ENCODE assay signal across 20 cellular contexts in genomic region chr10:69042417-69042816, GRCh38. TPM values are rescaled to one million over a fixed set of nuclear protein-coding genes. Genes with fewer than 3 reads are reported as not detected.
DNase-seq lines count a peak whose midpoint lies in the region; ATAC-seq and TF ChIP-seq lines count a peak whose summit lies in the region.
"Had no signal": no experiment of that assay in that cellular context is flagged by ENCODE, and none has a peak within 500 bp of the region (broad histone marks: within the 10 kb centered on the region; RNA-seq: fewer than 3 reads in every experiment).

No MANE protein-coding gene starts in this region.

- no peaks in the 10 kb centered on the region for H3K9me3 ChIP-seq in CD4-positive, CD25-positive, alpha-beta regulatory T cell (ENCODE audit: control insufficient read depth in 2 of 2, low read length in 2 of 2)
- H3K9me3 ChIP-seq in neutrophil, result no peaks in the 10 kb centered on the region
- H3K9me3 ChIP-seq in thyroid gland, result no peaks in the 10 kb centered on the region
- no peaks in the 10 kb centered on the region for H3K9me3 ChIP-seq in Peyer's patch

- no peaks in the 10 kb centered on the region for H3K27me3 ChIP-seq in CD4-positive, CD25-positive, alpha-beta regulatory T cell (ENCODE audit: control insufficient read depth, insufficient read depth, low read length)
- no peaks in the 10 kb centered on the region for H3K27me3 ChIP-seq in HL-60 (ENCODE audit: insufficient read depth, poor library complexity, severe bottlenecking)
- no peaks in the 10 kb centered on the region for H3K27me3 ChIP-seq in neutrophil
- no peaks in the 10 kb centered on the region for H3K27me3 ChIP-seq in thyroid gland
- H3K27me3 ChIP-seq in Peyer's patch, result no peaks in the 10 kb centered on the region

- WGBS in thyroid gland, 2 donors, result 84 to 86% methylated on average over 5 of the region's 5 CpGs

- no peak overlapping the region for H3K27ac ChIP-seq in CD4-positive, CD25-positive, alpha-beta regulatory T cell (ENCODE audit: insufficient read depth, low read length, poor library complexity, severe bottlenecking)
- H3K27ac ChIP-seq in HL-60 (replicated peaks), result peak overlapping the region; percentile 97
- H3K27ac ChIP-seq in neutrophil, result peak overlapping the region; percentile 100
- H3K27ac ChIP-seq in thyroid gland, result no peak overlapping the region
- H3K27ac ChIP-seq in Peyer's patch, result no peak overlapping the region
- H3K27ac ChIP-seq: GM23248 had no signal

- intact Hi-C loops in thyroid gland (cut with DNase I), result no loop called here

- TF ChIP-seq CTCF in HL-60 (IDR thresholded peaks at IDR 0.05; ENCODE audit: insufficient read depth, low read length) (no peak), chondrocyte (IDR thresholded peaks at IDR 0.05) (no peak), neutrophil (IDR thresholded peaks at IDR 0.05) (no peak), thyroid gland (IDR thresholded peaks at IDR 0.05) (no peak), Peyer's patch (IDR thresholded peaks at IDR 0.05) (no peak)

- no peaks in the 10 kb centered on the region for H3K36me3 Mint-ChIP-seq in CD4-positive, CD25-positive, alpha-beta regulatory T cell
- no peaks in the 10 kb centered on the region for H3K36me3 Mint-ChIP-seq in chondrocyte (ENCODE audit: low read depth)

- DNase-seq in CD4-positive, CD25-positive, alpha-beta regulatory T cell, result no peak
- no peak for DNase-seq in HL-60 (ENCODE audit: low read depth in 1 of 2, low spot score in 1 of 2)
- peak; percentile 35 for DNase-seq in chondrocyte (ENCODE audit: low spot score)
- no peak for DNase-seq in thyroid gland
- DNase-seq in NCI-H2107 treated with DMSO at 0.1 percent for 48 hours (lab: John Stamatoyannopoulos, UW; ENCODE audit: unreplicated experiment), result no peak
- DNase-seq in HT-29 (ENCODE audit: low spot score), result no peak
- no peak for DNase-seq in Peyer's patch
- DNase-seq: C1 segment of cervical spinal cord; CD4-positive, alpha-beta T cell; CD8-positive, alpha-beta memory T cell; DMS 273 treated with DMSO at 0.1 percent for 48 hours; DMS79; EL; GDM1; GM23248; H7; HCEC 1CT had no signal

- no peak for TF ChIP-seq POLR2A in thyroid gland (IDR thresholded peaks at IDR 0.05)
- TF ChIP-seq POLR2A in Peyer's patch (IDR thresholded peaks at IDR 0.05), result no peak

- H3K27me3 Mint-ChIP-seq in CD4-positive, CD25-positive, alpha-beta regulatory T cell, result no peaks in the 10 kb centered on the region
- H3K27me3 Mint-ChIP-seq in chondrocyte (ENCODE audit: low read depth), result no peaks in the 10 kb centered on the region
- H3K27me3 Mint-ChIP-seq: CD4-positive, alpha-beta T cell; CD8-positive, alpha-beta memory T cell had no signal

- H3K4me1 Mint-ChIP-seq in CD4-positive, CD25-positive, alpha-beta regulatory T cell, result peaks cover 12 to 40% (median 23%) of the 10 kb centered on the region in 4 donors
- peaks cover 4% of the 10 kb centered on the region for H3K4me1 Mint-ChIP-seq in chondrocyte (ENCODE audit: low read depth)

- H3K27ac Mint-ChIP-seq in CD4-positive, CD25-positive, alpha-beta regulatory T cell, result peak overlapping the region in 2 of 3 donors; percentile 44 to 56
- no peak overlapping the region for H3K27ac Mint-ChIP-seq in chondrocyte (ENCODE audit: unreplicated experiment)
- H3K27ac Mint-ChIP-seq: CD4-positive, alpha-beta T cell had no signal

- peaks cover 33% of the 10 kb centered on the region for H3K4me1 ChIP-seq in CD4-positive, CD25-positive, alpha-beta regulatory T cell (ENCODE audit: control insufficient read depth, insufficient read depth, low read length, poor library complexity, severe bottlenecking)
- H3K4me1 ChIP-seq in neutrophil (ENCODE audit: control insufficient read depth in 1 of 2, insufficient read depth in 1 of 2, low read depth in 1 of 2, low read length in 1 of 2) (peaks cover 54 to 56% of the 10 kb centered on the region in 2 experiments), thyroid gland (peaks cover 0 to 6% of the 10 kb centered on the region in 2 donors), Peyer's patch (peaks cover 0 to 19% (median 2%) of the 10 kb centered on the region in 4 donors)

- no peaks in the 10 kb centered on the region for H3K9me3 Mint-ChIP-seq in CD4-positive, CD25-positive, alpha-beta regulatory T cell
- no peaks in the 10 kb centered on the region for H3K9me3 Mint-ChIP-seq in chondrocyte (ENCODE audit: low read depth)
- H3K9me3 Mint-ChIP-seq: CD4-positive, alpha-beta T cell; CD8-positive, alpha-beta memory T cell had no signal

- H3K4me3 Mint-ChIP-seq in CD4-positive, CD25-positive, alpha-beta regulatory T cell, result no peak overlapping the region
- H3K4me3 Mint-ChIP-seq in chondrocyte (ENCODE audit: unreplicated experiment), result no peak overlapping the region
- H3K4me3 Mint-ChIP-seq: CD4-positive, alpha-beta T cell had no signal

- no peak for ATAC-seq in CD4-positive, CD25-positive, alpha-beta regulatory T cell (ENCODE audit: low read depth in 2 of 2)
- ATAC-seq: GM12878 had no signal

- H3K36me3 ChIP-seq in CD4-positive, CD25-positive, alpha-beta regulatory T cell (ENCODE audit: control insufficient read depth, insufficient read depth, low read length), result no peaks in the 10 kb centered on the region
- no peaks in the 10 kb centered on the region for H3K36me3 ChIP-seq in neutrophil
- no peaks in the 10 kb centered on the region for H3K36me3 ChIP-seq in thyroid gland
- H3K36me3 ChIP-seq in Peyer's patch, result no peaks in the 10 kb centered on the region

- H3K4me3 ChIP-seq in CD4-positive, CD25-positive, alpha-beta regulatory T cell (ENCODE audit: low read depth, low read length), result no peak overlapping the region
- H3K4me3 ChIP-seq in HL-60 (replicated peaks; ENCODE audit: insufficient read depth, low read length), result no peak overlapping the region
- H3K4me3 ChIP-seq in neutrophil (ENCODE audit: low read depth in 1 of 2, low read length in 1 of 2), result no peak overlapping the region
- H3K4me3 ChIP-seq in thyroid gland (replicated peaks in 1 of 3), result no peak overlapping the region
- H3K4me3 ChIP-seq in Peyer's patch, result no peak overlapping the region
- H3K4me3 ChIP-seq: GM12878, GM23248 had no signal

RNA-seq across cellular contexts. Expression of gene SRGN, which starts 45.5 kb away (rescaled TPM):
- 580 TPM for total RNA-seq in CD4-positive, CD25-positive, alpha-beta regulatory T cell
- polyA plus RNA-seq in CD4-positive, CD25-positive, alpha-beta regulatory T cell, result 100 to 1,000 TPM; 254 to 402 (median 306) TPM
- total RNA-seq in chondrocyte (10.3 to 16.1 TPM (median 16.0 TPM) in 3 replicates), thyroid gland (100 to 1,000 TPM in 1 of 4 donors, 10 to 100 TPM in 3; 30.7 to 140 (median 40.3) TPM), Peyer's patch (100 to 1,000 TPM in 1 of 4 donors, 10 to 100 TPM in 3; 19.4 to 113 (median 28.1) TPM)
- total RNA-seq in HT-29 (2014; rRNA removed; shearing (Covaris generic)), result 0.13 TPM in 1 of 2 replicates, not detected in the other
- total RNA-seq: H1, H7 had no signal

RNA-seq across cellular contexts. Expression of gene KIFBP, which starts 53.8 kb away (rescaled TPM):
- total RNA-seq in CD4-positive, CD25-positive, alpha-beta regulatory T cell, result 5.1 TPM
- polyA plus RNA-seq in CD4-positive, CD25-positive, alpha-beta regulatory T cell, result 1 to 10 TPM; 2.9 to 5.0 (median 4.2) TPM
- total RNA-seq in chondrocyte, result 40.0 to 43.3 TPM (median 43.2 TPM) in 3 replicates
- total RNA-seq in thyroid gland, result 10 to 100 TPM; 37.9 to 54.1 (median 42.8) TPM
- total RNA-seq in HT-29 (2014; rRNA removed; shearing (Covaris generic)), result 17.0 and 18.1 TPM in 2 replicates
- 10 to 100 TPM; 13.1 to 20.7 (median 19.9) TPM for total RNA-seq in Peyer's patch

Comparison
In these comparisons a context has a peak if more than half of its experiments do, and no peak if none do; other contexts are left out.
1. H3K27ac ChIP-seq: peak in HL-60 (single experiment) and neutrophil (single experiment); none in CD4-positive, CD25-positive, alpha-beta regulatory T cell (single experiment), thyroid gland (0 of 3) and Peyer's patch (0 of 4).
2. RNA of gene SRGN, which starts 45.5 kb away (total RNA-seq): 580 TPM in CD4-positive, CD25-positive, alpha-beta regulatory T cell (single experiment), 30.7 to 140 TPM in thyroid gland, 19.4 to 113 TPM in Peyer's patch and 10.3 to 16.1 TPM in chondrocyte; 0.13 TPM in HT-29; every median in the first group is over 10 times any median in the second.